Comparison of ENCODE assay signal across 14 cellular contexts in genomic region chr5:149143470-149143869, GRCh38. TPM values are rescaled to one million over a fixed set of nuclear protein-coding genes. Genes with fewer than 3 reads are reported as not detected.
DNase-seq lines count a peak whose midpoint lies in the region; ATAC-seq and TF ChIP-seq lines count a peak whose summit lies in the region.
"Had no signal": no experiment of that assay in that cellular context is flagged by ENCODE, and none has a peak within 500 bp of the region (broad histone marks: within the 10 kb centered on the region; RNA-seq: fewer than 3 reads in every experiment).

No MANE protein-coding gene starts in this region.

- H3K36me3 Mint-ChIP-seq in Calu3 (ENCODE audit: insufficient read depth, unreplicated experiment): peaks cover 54% of the 10 kb centered on the region
- H3K36me3 Mint-ChIP-seq in activated naive CD4-positive, alpha-beta T cell treated with anti-CD3 and anti-CD28 coated beads, Interleukin-2, amount 10 ng/mL, durations not matched to agents 7 days and 5 days: no peaks in the 10 kb centered on the region
- H3K36me3 Mint-ChIP-seq: activated CD8-positive, alpha-beta memory T cell treated with anti-CD3 and anti-CD28 coated beads, Interleukin-2, amount 10 ng/mL, durations not matched to agents 7 days and 5 days; naive thymus-derived CD4-positive, alpha-beta T cell had no signal

- CTCF ChIA-PET in Calu3 (lab: Charles Lee): interaction anchor here (0.6 to 2.7 kb wide), 10 partner anchors 9 to 748 kb away, joined by 3 to 33 read pairs (median 6); no protein-coding TSS in a partner anchor
- CTCF ChIA-PET in activated naive CD4-positive, alpha-beta T cell treated with anti-CD3 and anti-CD28 coated beads, Interleukin-2, amount 10 ng/mL, durations not matched to agents 7 days and 5 days (lab: Charles Lee): interaction anchor here (6.0 to 9.8 kb wide), 2 partner anchors 121 to 126 kb away, joined by 39 to 144 read pairs; no protein-coding TSS in a partner anchor

- peak; percentile 51 for ATAC-seq in Right ventricle myocardium superior (ENCODE audit: poor library complexity)
- ATAC-seq in GM18867 (IDR thresholded peaks at IDR 0.05; ENCODE audit: unreplicated experiment): no peak
- ATAC-seq in GM19455 (IDR thresholded peaks at IDR 0.05; ENCODE audit: unreplicated experiment): no peak
- ATAC-seq: activated CD8-positive, alpha-beta memory T cell treated with anti-CD3 and anti-CD28 coated beads, Interleukin-2, amount 10 ng/mL, durations not matched to agents 7 days and 5 days; HCT116; naive thymus-derived CD4-positive, alpha-beta T cell had no signal

- DNase-seq in Calu3 (no peak), astrocyte of the spinal cord (ENCODE audit: low read depth, low spot score) (peak; percentile 49), Right ventricle myocardium superior (no peak), 8988T (no peak)
- no peak for DNase-seq in activated naive CD4-positive, alpha-beta T cell treated with anti-CD3 and anti-CD28 coated beads, Interleukin-2, amount 10 ng/mL, durations not matched to agents 7 days and 5 days
- DNase-seq: activated CD8-positive, alpha-beta memory T cell treated with anti-CD3 and anti-CD28 coated beads, Interleukin-2, amount 10 ng/mL, durations not matched to agents 7 days and 5 days; naive thymus-derived CD4-positive, alpha-beta T cell; NCI-H524 treated with DMSO at 0.1 percent for 48 hours; T-helper 1 cell had no signal

- no peak overlapping the region for H3K9ac ChIP-seq in rectal smooth muscle tissue (ENCODE audit: low read length)

- no peaks in the 10 kb centered on the region for H3K36me3 ChIP-seq in rectal smooth muscle tissue (ENCODE audit: control insufficient read depth, insufficient read depth, low read length)

- intact Hi-C loops in Calu3 (cut with micrococcal nuclease; ENCODE audit: unreplicated experiment): no loop called here
- intact Hi-C loops in Right ventricle myocardium superior (cut with DNase I): loop anchor here (5.0 kb wide), 1 partner anchor 34 kb away; no protein-coding TSS in a partner anchor

- no peaks in the 10 kb centered on the region for H3K27me3 Mint-ChIP-seq in Calu3 (ENCODE audit: unreplicated experiment)
- peaks cover 30% of the 10 kb centered on the region for H3K27me3 Mint-ChIP-seq in activated naive CD4-positive, alpha-beta T cell treated with anti-CD3 and anti-CD28 coated beads, Interleukin-2, amount 10 ng/mL, durations not matched to agents 7 days and 5 days

- H3K27ac Mint-ChIP-seq in Calu3 (ENCODE audit: unreplicated experiment): peak overlapping the region; percentile 76
- H3K27ac Mint-ChIP-seq in activated naive CD4-positive, alpha-beta T cell treated with anti-CD3 and anti-CD28 coated beads, Interleukin-2, amount 10 ng/mL, durations not matched to agents 7 days and 5 days: no peak overlapping the region
- H3K27ac Mint-ChIP-seq: activated CD8-positive, alpha-beta memory T cell treated with anti-CD3 and anti-CD28 coated beads, Interleukin-2, amount 10 ng/mL, durations not matched to agents 7 days and 5 days; naive thymus-derived CD4-positive, alpha-beta T cell had no signal

- H3K27ac ChIP-seq in rectal smooth muscle tissue (ENCODE audit: low read depth, low read length): no peak overlapping the region
- H3K27ac ChIP-seq: hepatocyte had no signal

- no peak for TF ChIP-seq CTCF in Calu3 (IDR thresholded peaks at IDR 0.05; ENCODE audit: unreplicated experiment)
- no peak for TF ChIP-seq CTCF in astrocyte of the spinal cord (IDR thresholded peaks at IDR 0.05; ENCODE audit: low read depth, low read length)

- H3K4me3 ChIP-seq in astrocyte of the spinal cord (ENCODE audit: low read depth, low read length) (peak overlapping the region; percentile 12), rectal smooth muscle tissue (ENCODE audit: low read length) (peak overlapping the region; percentile 25)
- H3K4me3 ChIP-seq: hepatocyte had no signal

- H3K4me1 ChIP-seq in rectal smooth muscle tissue (ENCODE audit: control insufficient read depth, insufficient read depth, low read length): peaks cover 10% of the 10 kb centered on the region

- H3K4me3 Mint-ChIP-seq in Calu3 (ENCODE audit: low read depth, unreplicated experiment): peak overlapping the region; percentile 97
- H3K4me3 Mint-ChIP-seq in activated naive CD4-positive, alpha-beta T cell treated with anti-CD3 and anti-CD28 coated beads, Interleukin-2, amount 10 ng/mL, durations not matched to agents 7 days and 5 days: no peak overlapping the region
- H3K4me3 Mint-ChIP-seq: activated CD8-positive, alpha-beta memory T cell treated with anti-CD3 and anti-CD28 coated beads, Interleukin-2, amount 10 ng/mL, durations not matched to agents 7 days and 5 days had no signal

- no peaks in the 10 kb centered on the region for H3K27me3 ChIP-seq in rectal smooth muscle tissue (ENCODE audit: control insufficient read depth, insufficient read depth, low read length)

- in situ Hi-C loops in astrocyte of the spinal cord (cut with HindIII; ENCODE audit: low sequenced_read_pairs): no loop called here

- H3K4me1 Mint-ChIP-seq in Calu3 (ENCODE audit: low read depth, unreplicated experiment): peaks cover 43% of the 10 kb centered on the region
- H3K4me1 Mint-ChIP-seq in activated naive CD4-positive, alpha-beta T cell treated with anti-CD3 and anti-CD28 coated beads, Interleukin-2, amount 10 ng/mL, durations not matched to agents 7 days and 5 days: no peaks in the 10 kb centered on the region

- BruUV-seq in Calu3 (replicated peaks; lab: Mats Ljungman, UMichigan): no TSS peak

- no peaks in the 10 kb centered on the region for H3K9me3 Mint-ChIP-seq in Calu3 (ENCODE audit: low read depth, unreplicated experiment)
- H3K9me3 Mint-ChIP-seq in activated naive CD4-positive, alpha-beta T cell treated with anti-CD3 and anti-CD28 coated beads, Interleukin-2, amount 10 ng/mL, durations not matched to agents 7 days and 5 days: no peaks in the 10 kb centered on the region

RNA-seq across cellular contexts. Expression of gene ABLIM3, which starts 2.2 kb away (rescaled TPM):
- 58.2 and 70.9 TPM in 2 replicates for total RNA-seq in Calu3 (2022)
- 131 TPM for total RNA-seq in Right ventricle myocardium superior
